23 cellular contexts compared by ENCODE assay signal in genomic region chr6:48086187-48086586, GRCh38. TPM values are rescaled to one million over a fixed set of nuclear protein-coding genes. Genes with fewer than 3 reads are reported as not detected.
DNase-seq lines count a peak whose midpoint lies in the region; ATAC-seq and TF ChIP-seq lines count a peak whose summit lies in the region.
"Had no signal": no experiment of that assay in that cellular context is flagged by ENCODE, and none has a peak within 500 bp of the region (broad histone marks: within the 10 kb centered on the region; RNA-seq: fewer than 3 reads in every experiment).

No MANE protein-coding gene starts in this region.

- TF ChIP-seq CTCF in HFFc6 (IDR thresholded peaks at IDR 0.05) (peak; percentile 60), SU-DHL-6 (IDR thresholded peaks at IDR 0.05; ENCODE audit: insufficient read depth, low read length, poor library complexity, severe bottlenecking) (peak; percentile 19), fibroblast of the aortic adventitia (IDR thresholded peaks at IDR 0.05; ENCODE audit: insufficient read depth, low read length) (peak; percentile 44), type B pancreatic cell (conservative IDR thresholded peaks at IDR 0.05) (peak; percentile 25)

- no peak overlapping the region for H3K9ac ChIP-seq in SU-DHL-6 (ENCODE audit: low read length)

- no peaks in the 10 kb centered on the region for H3K9me3 ChIP-seq in SU-DHL-6 (ENCODE audit: insufficient read depth, low read length)
- H3K9me3 ChIP-seq: uterus had no signal

- H3K27me3 ChIP-seq in SU-DHL-6 (ENCODE audit: low read length), result no peaks in the 10 kb centered on the region
- H3K27me3 ChIP-seq: uterus had no signal

- H3K36me3 ChIP-seq in SU-DHL-6 (ENCODE audit: low read length), result no peaks in the 10 kb centered on the region
- H3K36me3 ChIP-seq: uterus had no signal

- DNase-seq in HFFc6 (no peak), fibroblast of the aortic adventitia (ENCODE audit: low read depth) (no peak), type B pancreatic cell (ENCODE audit: extremely low spot score, unreplicated experiment) (no peak), amygdala (lab: John Stamatoyannopoulos, UW) (no peak), Right ventricle myocardium inferior (ENCODE audit: missing footprints) (no peak)
- DNase-seq: activated CD4-positive, CD25-positive, alpha-beta regulatory T cell treated with anti-CD3 and anti-CD28 coated beads, Interleukin-2, amount 50 U/mL, for 72 hours; activated CD8-positive, alpha-beta T cell treated with anti-CD3 and anti-CD28 coated beads for 36 hours; activated gamma-delta T cell treated with Interleukin-2 at 50 U/mL for 16 hours; activated T-cell treated with anti-CD3 and anti-CD28 coated beads for 4 hours; AML-193; GF-D8; left ventricle myocardium superior; midbrain; NCI-H1105 treated with DMSO at 0.1 percent for 48 hours; NCI-H2081 treated with DMSO at 0.1 percent for 48 hours; NCI-H446; nephron progenitor cell; substantia nigra; uterus had no signal

- H3K9me2 ChIP-seq in SU-DHL-6 (replicated peaks; ENCODE audit: insufficient read depth, low read length), result no peaks in the 10 kb centered on the region

- H3K27ac ChIP-seq in SU-DHL-6 (ENCODE audit: low read depth, low read length), result no peak overlapping the region
- H3K27ac ChIP-seq: uterus had no signal

- H2AFZ ChIP-seq in SU-DHL-6 (ENCODE audit: low read depth, low read length, severe bottlenecking), result no peak overlapping the region

- H3K4me1 Mint-ChIP-seq in HFFc6 (ENCODE audit: low read depth) (peaks cover 38% of the 10 kb centered on the region; the same call in 1 of the 2 replicates), type B pancreatic cell (ENCODE audit: unreplicated experiment) (no peaks in the 10 kb centered on the region)
- H3K4me1 Mint-ChIP-seq: nephron progenitor cell had no signal

- H3K79me2 ChIP-seq in SU-DHL-6 (ENCODE audit: insufficient read depth, low read length), result no peaks in the 10 kb centered on the region

- no peak overlapping the region for H3K4me3 ChIP-seq in SU-DHL-6 (ENCODE audit: insufficient read depth, low read length, poor library complexity, severe bottlenecking)
- H3K4me3 ChIP-seq in fibroblast of the aortic adventitia (ENCODE audit: low read depth, low read length), result no peak overlapping the region
- H3K4me3 ChIP-seq: uterus had no signal

- no peaks in the 10 kb centered on the region; the same call in 1 of the 2 replicates for H4K20me1 ChIP-seq in SU-DHL-6 (ENCODE audit: low read depth, low read length)

- no peak overlapping the region for H3K4me3 Mint-ChIP-seq in HFFc6
- no peak overlapping the region for H3K4me3 Mint-ChIP-seq in type B pancreatic cell
- H3K4me3 Mint-ChIP-seq: activated CD8-positive, alpha-beta T cell treated with anti-CD3 and anti-CD28 coated beads for 36 hours; dendritic cell treated with granulocyte-macrophage colony-stimulating factor and Interleukin-4, amounts not matched to agents 40 ng/mL and 50 ng/mL, for 4 days; nephron progenitor cell had no signal

- H3F3A ChIP-seq in SU-DHL-6 (ENCODE audit: insufficient read depth), result no peaks in the 10 kb centered on the region

- H3K36me3 Mint-ChIP-seq in HFFc6 (ENCODE audit: low read depth), result no peaks in the 10 kb centered on the region; the same call in 1 of the 2 replicates
- H3K36me3 Mint-ChIP-seq in type B pancreatic cell, result no peaks in the 10 kb centered on the region

- ATAC-seq in HG03432 (IDR thresholded peaks at IDR 0.05; ENCODE audit: unreplicated experiment) (no peak), Right ventricle myocardium inferior (no peak)
- ATAC-seq: activated CD8-positive, alpha-beta T cell treated with anti-CD3 and anti-CD28 coated beads for 36 hours; left ventricle myocardium superior had no signal

- H3K27me3 Mint-ChIP-seq in HFFc6 (ENCODE audit: insufficient read depth) (no peaks in the 10 kb centered on the region), type B pancreatic cell (no peaks in the 10 kb centered on the region)
- H3K27me3 Mint-ChIP-seq: activated CD8-positive, alpha-beta T cell treated with anti-CD3 and anti-CD28 coated beads for 36 hours; dendritic cell treated with granulocyte-macrophage colony-stimulating factor and Interleukin-4, amounts not matched to agents 40 ng/mL and 50 ng/mL, for 4 days had no signal

- H3K4me2 ChIP-seq in SU-DHL-6 (ENCODE audit: low read depth, low read length, poor library complexity, severe bottlenecking), result no peak overlapping the region

- peaks cover 10% of the 10 kb centered on the region; the same call in 1 of the 2 replicates for H3K9me3 Mint-ChIP-seq in HFFc6
- H3K9me3 Mint-ChIP-seq in type B pancreatic cell, result no peaks in the 10 kb centered on the region
- H3K9me3 Mint-ChIP-seq: activated CD8-positive, alpha-beta T cell treated with anti-CD3 and anti-CD28 coated beads for 36 hours; dendritic cell treated with granulocyte-macrophage colony-stimulating factor and Interleukin-4, amounts not matched to agents 40 ng/mL and 50 ng/mL, for 4 days; nephron progenitor cell had no signal

- intact Hi-C loops in Right ventricle myocardium inferior (cut with DNase I), result no loop called here

- no peak overlapping the region for H3K27ac Mint-ChIP-seq in HFFc6
- no peak overlapping the region for H3K27ac Mint-ChIP-seq in type B pancreatic cell
- H3K27ac Mint-ChIP-seq: activated CD8-positive, alpha-beta T cell treated with anti-CD3 and anti-CD28 coated beads for 36 hours; dendritic cell treated with granulocyte-macrophage colony-stimulating factor and Interleukin-4, amounts not matched to agents 40 ng/mL and 50 ng/mL, for 4 days; nephron progenitor cell had no signal

RNA-seq across cellular contexts. Expression of gene PTCHD4, which starts 24.8 kb away (rescaled TPM):
- 1 to 10 TPM; 1.2 to 9.7 (median 8.5) TPM for total RNA-seq in HFFc6 (2021; fragmentation: NEBNext Ultra II Directional; extraction: Animal tissue kit (Norgen Biotek cat#: 25700))
- total RNA-seq in fibroblast of the aortic adventitia (ENCODE audit: low replicate concordance) (5.2 and 9.8 TPM in 2 replicates), type B pancreatic cell (ENCODE audit: low replicate concordance) (3.4 and 4.6 TPM in 2 replicates), Right ventricle myocardium inferior (0.92 TPM)
- total RNA-seq: activated CD8-positive, alpha-beta T cell treated with anti-CD3 and anti-CD28 coated beads for 36 hours; RPMI7951 had no signal
